ENCODE assay signal across 6 cellular contexts in genomic region chr1:1068374-1069060, GRCh38. TPM values are rescaled to one million over a fixed set of nuclear protein-coding genes. Genes with fewer than 3 reads are reported as not detected.
DNase-seq lines count a peak whose midpoint lies in the region; ATAC-seq and TF ChIP-seq lines count a peak whose summit lies in the region.

No MANE protein-coding gene starts in this region.

- peaks cover 5% of the 10 kb centered on the region for H3K27me3 Mint-ChIP-seq in activated T-helper 2 cell treated with anti-CD3 and anti-CD28 coated beads, Interferon-gamma antibody, Interleukin-2, Interleukin-4, amounts not matched to agents 10 μg/mL and 5 μg/mL and 100 μg/mL, durations not matched to agents 14 hours and 24 hours and 36 hours (ENCODE audit: low read depth)

- H3K36me3 Mint-ChIP-seq in activated T-helper 2 cell treated with anti-CD3 and anti-CD28 coated beads, Interferon-gamma antibody, Interleukin-2, Interleukin-4, amounts not matched to agents 10 μg/mL and 5 μg/mL and 100 μg/mL, durations not matched to agents 14 hours and 24 hours and 36 hours (ENCODE audit: low read depth): no peaks in the 10 kb centered on the region

- no peak for DNase-seq in HL-60 (ENCODE audit: low read depth in 1 of 2, low spot score in 1 of 2)
- no peak for DNase-seq in activated T-helper 2 cell treated with anti-CD3 and anti-CD28 coated beads, Interferon-gamma antibody, Interleukin-2, Interleukin-4, amounts not matched to agents 10 μg/mL and 5 μg/mL and 100 μg/mL, durations not matched to agents 14 hours and 24 hours and 36 hours (ENCODE audit: low spot score)
- peak; percentile 89 for DNase-seq in lower lobe of right lung
- no peak for DNase-seq in NCI-H82 (lab: John Stamatoyannopoulos, UW)

- H3K9me3 Mint-ChIP-seq in activated T-helper 2 cell treated with anti-CD3 and anti-CD28 coated beads, Interferon-gamma antibody, Interleukin-2, Interleukin-4, amounts not matched to agents 10 μg/mL and 5 μg/mL and 100 μg/mL, durations not matched to agents 14 hours and 24 hours and 36 hours: no peaks in the 10 kb centered on the region

- H3K27ac Mint-ChIP-seq in activated T-helper 2 cell treated with anti-CD3 and anti-CD28 coated beads, Interferon-gamma antibody, Interleukin-2, Interleukin-4, amounts not matched to agents 10 μg/mL and 5 μg/mL and 100 μg/mL, durations not matched to agents 14 hours and 24 hours and 36 hours: no peak overlapping the region

- H3K9me3 ChIP-seq in lower lobe of right lung: no peaks in the 10 kb centered on the region

- H3K4me1 Mint-ChIP-seq in activated T-helper 2 cell treated with anti-CD3 and anti-CD28 coated beads, Interferon-gamma antibody, Interleukin-2, Interleukin-4, amounts not matched to agents 10 μg/mL and 5 μg/mL and 100 μg/mL, durations not matched to agents 14 hours and 24 hours and 36 hours (ENCODE audit: low read depth): peaks cover 7% of the 10 kb centered on the region

- intact Hi-C loops in activated T-helper 2 cell treated with anti-CD3 and anti-CD28 coated beads, Interferon-gamma antibody, Interleukin-2, Interleukin-4, amounts not matched to agents 10 μg/mL and 5 μg/mL and 100 μg/mL, durations not matched to agents 14 hours and 24 hours and 36 hours (cut with micrococcal nuclease): loop anchor here (10.0 kb wide), 1 partner anchor 46 kb away; the partner anchor contains the start of gene C1orf159
- intact Hi-C loops in lower lobe of right lung (cut with DNase I): no loop called here

- no peak for TF ChIP-seq CTCF in HL-60 (IDR thresholded peaks at IDR 0.05; ENCODE audit: insufficient read depth, low read length)
- TF ChIP-seq CTCF in lower lobe of right lung (IDR thresholded peaks at IDR 0.05): no peak

- H3K36me3 ChIP-seq in ACC112 (ENCODE audit: insufficient read depth, low read length) (no peaks in the 10 kb centered on the region), lower lobe of right lung (no peaks in the 10 kb centered on the region)

- H3K4me1 ChIP-seq in ACC112 (ENCODE audit: control insufficient read depth, insufficient read depth, low read length, unreplicated experiment) (peaks cover 20% of the 10 kb centered on the region), lower lobe of right lung (peaks cover 21% of the 10 kb centered on the region)

- H3K27ac ChIP-seq in ACC112 (ENCODE audit: low read depth, low read length) (no peak overlapping the region), HL-60 (replicated peaks) (no peak overlapping the region), lower lobe of right lung (peak overlapping the region; percentile 54)

- H3K27me3 ChIP-seq in ACC112 (ENCODE audit: insufficient read depth, low read length): no peaks in the 10 kb centered on the region
- peaks cover 22% of the 10 kb centered on the region for H3K27me3 ChIP-seq in HL-60 (ENCODE audit: insufficient read depth, poor library complexity, severe bottlenecking)
- H3K27me3 ChIP-seq in lower lobe of right lung (ENCODE audit: low read depth): peaks cover 45% of the 10 kb centered on the region

- no peak overlapping the region for H2AFZ ChIP-seq in ACC112 (ENCODE audit: low read length, unreplicated experiment)

- peak overlapping the region; percentile 79 for H3K4me3 Mint-ChIP-seq in activated T-helper 2 cell treated with anti-CD3 and anti-CD28 coated beads, Interferon-gamma antibody, Interleukin-2, Interleukin-4, amounts not matched to agents 10 μg/mL and 5 μg/mL and 100 μg/mL, durations not matched to agents 14 hours and 24 hours and 36 hours (ENCODE audit: low read depth)

- H3K4me3 ChIP-seq in ACC112 (ENCODE audit: low read depth, low read length) (peak overlapping the region; percentile 9), HL-60 (replicated peaks; ENCODE audit: insufficient read depth, low read length) (peak overlapping the region; percentile 76), lower lobe of right lung (peak overlapping the region; percentile 58)

- no peaks in the 10 kb centered on the region for H3K79me2 ChIP-seq in ACC112 (ENCODE audit: control insufficient read depth, insufficient read depth, low read length, unreplicated experiment)

- peak; percentile 77 to 89 for ATAC-seq in lower lobe of right lung
- no peak for ATAC-seq in HG02610 (IDR thresholded peaks at IDR 0.05; ENCODE audit: unreplicated experiment)

RNA-seq across cellular contexts. Expression of gene RNF223, which starts 5.6 kb away (rescaled TPM):
- not detected in 2 replicates for total RNA-seq in activated T-helper 2 cell treated with anti-CD3 and anti-CD28 coated beads, Interferon-gamma antibody, Interleukin-2, Interleukin-4, amounts not matched to agents 10 μg/mL and 5 μg/mL and 100 μg/mL, durations not matched to agents 14 hours and 24 hours and 36 hours
- 0.65 TPM for total RNA-seq in lower lobe of right lung

RNA-seq across cellular contexts. Expression of gene C1orf159, which starts 47.4 kb away (rescaled TPM):
- 20.5 and 22.1 TPM in 2 replicates for total RNA-seq in activated T-helper 2 cell treated with anti-CD3 and anti-CD28 coated beads, Interferon-gamma antibody, Interleukin-2, Interleukin-4, amounts not matched to agents 10 μg/mL and 5 μg/mL and 100 μg/mL, durations not matched to agents 14 hours and 24 hours and 36 hours
- total RNA-seq in lower lobe of right lung: 11.7 TPM

RNA-seq across cellular contexts. Expression of gene AGRN, which starts 48.6 kb away (rescaled TPM):
- 27.6 and 29.2 TPM in 2 replicates for total RNA-seq in activated T-helper 2 cell treated with anti-CD3 and anti-CD28 coated beads, Interferon-gamma antibody, Interleukin-2, Interleukin-4, amounts not matched to agents 10 μg/mL and 5 μg/mL and 100 μg/mL, durations not matched to agents 14 hours and 24 hours and 36 hours
- total RNA-seq in lower lobe of right lung: 114 TPM

RNA-seq across cellular contexts. Expression of gene ISG15, which starts 55.2 kb away (rescaled TPM):
- 31.9 and 33.8 TPM in 2 replicates for total RNA-seq in activated T-helper 2 cell treated with anti-CD3 and anti-CD28 coated beads, Interferon-gamma antibody, Interleukin-2, Interleukin-4, amounts not matched to agents 10 μg/mL and 5 μg/mL and 100 μg/mL, durations not matched to agents 14 hours and 24 hours and 36 hours
- total RNA-seq in lower lobe of right lung: 76.9 TPM

Comparison
In these comparisons a context has a peak if more than half of its experiments do, and no peak if none do; other contexts are left out.
1. H3K4me3 ChIP-seq: peak in every context shown above with its lines; median percentile 76 in HL-60; 58 in lower lobe of right lung; 9 in ACC112.